1 cellular context compared by ENCODE assay signal in genomic region chr11:2911088-2912037, GRCh38.
TF ChIP-seq lines count a peak whose summit lies in the region.

No MANE protein-coding gene starts in this region.

TF ChIP-seq in IMR-90, 13 proteins besides CTCF, POLR2A, EP300 and RAD21 (continued from another document):
- TF ChIP-seq ELK1 (IDR thresholded peaks at IDR 0.05; ENCODE audit: borderline replicate concordance, low read depth, low read length) = no peak
- no peak for TF ChIP-seq CEBPB (IDR thresholded peaks at IDR 0.05; ENCODE audit: low read depth, low read length)
- TF ChIP-seq NFE2L2 (IDR thresholded peaks at IDR 0.05; ENCODE audit: low read depth, low read length) = no peak
TF ChIP-seq in IMR-90: peak in this region for 0.
